Comparison of ENCODE assay signal across 1 cellular context in the genomic region with DNA sequence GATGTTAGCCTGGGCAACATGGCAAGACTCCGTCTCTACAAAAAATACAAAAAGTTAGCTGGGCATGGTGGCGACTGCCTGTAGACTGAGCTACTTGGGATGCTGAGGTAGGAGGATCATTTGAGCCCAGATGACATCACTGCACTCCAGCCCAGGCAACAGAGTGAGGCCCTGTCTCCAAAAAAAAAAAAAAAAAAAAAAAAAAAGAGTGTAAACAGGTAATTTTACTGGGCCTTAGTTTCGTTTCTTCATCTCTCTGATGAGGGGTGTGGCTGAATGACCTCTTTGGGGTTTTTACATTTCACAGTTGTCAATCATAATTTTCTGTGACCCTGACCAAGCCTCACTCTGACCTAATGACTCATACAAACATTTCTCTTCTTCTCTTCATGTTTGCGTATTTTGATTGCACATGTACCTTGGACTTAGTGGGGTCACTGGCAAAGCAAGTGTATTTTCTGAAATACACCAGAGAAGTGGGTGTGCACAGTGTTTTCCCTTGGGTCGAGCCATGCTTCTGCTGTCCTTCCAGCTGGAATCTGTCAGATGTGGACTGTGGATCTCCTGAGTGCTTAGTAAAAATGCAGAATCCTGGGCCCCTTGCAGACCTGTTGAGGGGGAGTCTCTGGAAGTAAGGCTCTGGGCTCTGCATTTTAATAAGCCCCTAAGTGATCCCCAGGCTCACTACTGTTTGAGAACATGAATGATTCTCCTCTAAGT.
TF ChIP-seq lines count a peak whose summit lies in the region.

No MANE protein-coding gene starts in this region.

TF ChIP-seq in HepG2, 621 proteins besides CTCF, POLR2A, EP300 and RAD21 (continued from another document and continues in another):
- TF ChIP-seq, protein P1, sequence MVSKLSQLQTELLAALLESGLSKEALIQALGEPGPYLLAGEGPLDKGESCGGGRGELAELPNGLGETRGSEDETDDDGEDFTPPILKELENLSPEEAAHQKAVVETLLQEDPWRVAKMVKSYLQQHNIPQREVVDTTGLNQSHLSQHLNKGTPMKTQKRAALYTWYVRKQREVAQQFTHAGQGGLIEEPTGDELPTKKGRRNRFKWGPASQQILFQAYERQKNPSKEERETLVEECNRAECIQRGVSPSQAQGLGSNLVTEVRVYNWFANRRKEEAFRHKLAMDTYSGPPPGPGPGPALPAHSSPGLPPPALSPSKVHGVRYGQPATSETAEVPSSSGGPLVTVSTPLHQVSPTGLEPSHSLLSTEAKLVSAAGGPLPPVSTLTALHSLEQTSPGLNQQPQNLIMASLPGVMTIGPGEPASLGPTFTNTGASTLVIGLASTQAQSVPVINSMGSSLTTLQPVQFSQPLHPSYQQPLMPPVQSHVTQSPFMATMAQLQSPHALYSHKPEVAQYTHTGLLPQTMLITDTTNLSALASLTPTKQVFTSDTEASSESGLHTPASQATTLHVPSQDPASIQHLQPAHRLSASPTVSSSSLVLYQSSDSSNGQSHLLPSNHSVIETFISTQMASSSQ (IDR thresholded peaks at IDR 0.05; ENCODE audit: low read depth), result peak; percentile 39; the same call in 1 of the 2 replicates
- TF ChIP-seq, protein P1 (CRISPR knock-in tag; IDR thresholded peaks at IDR 0.05; ENCODE audit: borderline replicate concordance), result peak; percentile 69; the same call in 1 of the 2 replicates
- TF ChIP-seq ZSCAN30 (CRISPR knock-in tag; IDR thresholded peaks at IDR 0.05), result 0 out of 2 replicates have a peak, but pooled peaks have one; percentile 64
- TF ChIP-seq ZNF550 (CRISPR knock-in tag; IDR thresholded peaks at IDR 0.05; ENCODE audit: borderline replicate concordance), result no peak
- TF ChIP-seq, protein P2, sequence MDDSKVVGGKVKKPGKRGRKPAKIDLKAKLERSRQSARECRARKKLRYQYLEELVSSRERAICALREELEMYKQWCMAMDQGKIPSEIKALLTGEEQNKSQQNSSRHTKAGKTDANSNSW (CRISPR knock-in tag; IDR thresholded peaks at IDR 0.05; ENCODE audit: borderline replicate concordance), result no peak
- TF ChIP-seq SP4 (CRISPR knock-in tag; IDR thresholded peaks at IDR 0.05), result no peak
- TF ChIP-seq, protein P3, sequence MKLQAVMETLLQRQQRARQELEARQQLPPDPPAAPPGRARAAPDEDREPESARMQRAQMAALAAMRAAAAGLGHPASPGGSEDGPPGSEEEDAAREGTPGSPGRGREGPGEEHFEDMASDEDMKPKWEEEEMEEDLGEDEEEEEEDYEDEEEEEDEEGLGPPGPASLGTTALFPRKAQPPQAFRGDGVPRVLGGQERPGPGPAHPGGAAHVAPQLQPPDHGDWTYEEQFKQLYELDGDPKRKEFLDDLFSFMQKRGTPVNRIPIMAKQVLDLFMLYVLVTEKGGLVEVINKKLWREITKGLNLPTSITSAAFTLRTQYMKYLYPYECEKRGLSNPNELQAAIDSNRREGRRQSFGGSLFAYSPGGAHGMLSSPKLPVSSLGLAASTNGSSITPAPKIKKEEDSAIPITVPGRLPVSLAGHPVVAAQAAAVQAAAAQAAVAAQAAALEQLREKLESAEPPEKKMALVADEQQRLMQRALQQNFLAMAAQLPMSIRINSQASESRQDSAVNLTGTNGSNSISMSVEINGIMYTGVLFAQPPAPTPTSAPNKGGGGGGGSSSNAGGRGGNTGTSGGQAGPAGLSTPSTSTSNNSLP (IDR thresholded peaks at IDR 0.05; ENCODE audit: low read depth, low read length), result peak; percentile 82
- TF ChIP-seq, protein P4, sequence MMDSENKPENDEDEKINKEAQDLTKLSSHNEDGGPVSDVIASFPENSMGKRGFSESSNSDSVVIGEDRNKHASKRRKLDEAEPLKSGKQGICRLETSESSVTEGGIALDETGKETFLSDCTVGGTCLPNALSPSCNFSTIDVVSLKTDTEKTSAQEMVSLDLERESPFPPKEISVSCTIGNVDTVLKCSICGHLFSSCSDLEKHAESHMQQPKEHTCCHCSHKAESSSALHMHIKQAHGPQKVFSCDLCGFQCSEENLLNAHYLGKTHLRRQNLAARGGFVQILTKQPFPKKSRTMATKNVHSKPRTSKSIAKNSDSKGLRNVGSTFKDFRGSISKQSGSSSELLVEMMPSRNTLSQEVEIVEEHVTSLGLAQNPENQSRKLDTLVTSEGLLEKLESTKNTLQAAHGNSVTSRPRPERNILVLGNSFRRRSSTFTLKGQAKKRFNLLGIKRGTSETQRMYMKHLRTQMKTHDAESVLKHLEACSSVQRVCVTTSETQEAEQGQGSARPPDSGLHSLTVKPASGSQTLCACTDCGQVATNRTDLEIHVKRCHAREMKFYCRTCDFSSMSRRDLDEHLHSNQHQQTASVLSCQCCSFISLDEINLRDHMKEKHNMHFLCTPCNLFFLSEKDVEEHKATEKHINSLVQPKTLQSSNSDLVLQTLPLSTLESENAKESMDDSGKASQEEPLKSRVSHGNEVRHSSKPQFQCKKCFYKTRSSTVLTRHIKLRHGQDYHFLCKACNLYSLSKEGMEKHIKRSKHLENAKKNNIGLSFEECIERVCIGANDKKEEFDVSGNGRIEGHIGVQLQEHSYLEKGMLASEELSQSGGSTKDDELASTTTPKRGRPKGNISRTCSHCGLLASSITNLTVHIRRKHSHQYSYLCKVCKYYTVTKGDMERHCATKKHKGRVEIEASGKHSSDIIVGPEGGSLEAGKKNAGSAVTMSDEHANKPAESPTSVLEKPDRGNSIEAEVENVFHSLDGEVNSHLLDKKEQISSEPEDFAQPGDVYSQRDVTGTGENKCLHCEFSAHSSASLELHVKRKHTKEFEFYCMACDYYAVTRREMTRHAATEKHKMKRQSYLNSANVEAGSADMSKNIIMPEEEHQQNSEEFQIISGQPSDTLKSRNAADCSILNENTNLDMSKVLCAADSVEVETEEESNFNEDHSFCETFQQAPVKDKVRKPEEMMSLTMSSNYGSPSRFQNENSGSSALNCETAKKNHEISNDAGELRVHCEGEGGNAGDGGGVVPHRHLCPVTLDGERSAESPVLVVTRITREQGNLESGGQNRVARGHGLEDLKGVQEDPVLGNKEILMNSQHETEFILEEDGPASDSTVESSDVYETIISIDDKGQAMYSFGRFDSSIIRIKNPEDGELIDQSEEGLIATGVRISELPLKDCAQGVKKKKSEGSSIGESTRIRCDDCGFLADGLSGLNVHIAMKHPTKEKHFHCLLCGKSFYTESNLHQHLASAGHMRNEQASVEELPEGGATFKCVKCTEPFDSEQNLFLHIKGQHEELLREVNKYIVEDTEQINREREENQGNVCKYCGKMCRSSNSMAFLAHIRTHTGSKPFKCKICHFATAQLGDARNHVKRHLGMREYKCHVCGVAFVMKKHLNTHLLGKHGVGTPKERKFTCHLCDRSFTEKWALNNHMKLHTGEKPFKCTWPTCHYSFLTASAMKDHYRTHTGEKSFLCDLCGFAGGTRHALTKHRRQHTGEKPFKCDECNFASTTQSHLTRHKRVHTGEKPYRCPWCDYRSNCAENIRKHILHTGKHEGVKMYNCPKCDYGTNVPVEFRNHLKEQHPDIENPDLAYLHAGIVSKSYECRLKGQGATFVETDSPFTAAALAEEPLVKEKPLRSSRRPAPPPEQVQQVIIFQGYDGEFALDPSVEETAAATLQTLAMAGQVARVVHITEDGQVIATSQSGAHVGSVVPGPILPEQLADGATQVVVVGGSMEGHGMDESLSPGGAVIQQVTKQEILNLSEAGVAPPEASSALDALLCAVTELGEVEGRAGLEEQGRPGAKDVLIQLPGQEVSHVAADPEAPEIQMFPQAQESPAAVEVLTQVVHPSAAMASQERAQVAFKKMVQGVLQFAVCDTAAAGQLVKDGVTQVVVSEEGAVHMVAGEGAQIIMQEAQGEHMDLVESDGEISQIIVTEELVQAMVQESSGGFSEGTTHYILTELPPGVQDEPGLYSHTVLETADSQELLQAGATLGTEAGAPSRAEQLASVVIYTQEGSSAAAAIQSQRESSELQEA (CRISPR knock-in tag; IDR thresholded peaks at IDR 0.05; ENCODE audit: not compliant biosample characterization), result no peak
- TF ChIP-seq ZNF136 (CRISPR knock-in tag; IDR thresholded peaks at IDR 0.05; ENCODE audit: low read depth), result 0 out of 2 replicates have a peak, but pooled peaks have one; percentile 29
- no peak for TF ChIP-seq ZNF879 (CRISPR knock-in tag; IDR thresholded peaks at IDR 0.05)
- TF ChIP-seq, protein P5, sequence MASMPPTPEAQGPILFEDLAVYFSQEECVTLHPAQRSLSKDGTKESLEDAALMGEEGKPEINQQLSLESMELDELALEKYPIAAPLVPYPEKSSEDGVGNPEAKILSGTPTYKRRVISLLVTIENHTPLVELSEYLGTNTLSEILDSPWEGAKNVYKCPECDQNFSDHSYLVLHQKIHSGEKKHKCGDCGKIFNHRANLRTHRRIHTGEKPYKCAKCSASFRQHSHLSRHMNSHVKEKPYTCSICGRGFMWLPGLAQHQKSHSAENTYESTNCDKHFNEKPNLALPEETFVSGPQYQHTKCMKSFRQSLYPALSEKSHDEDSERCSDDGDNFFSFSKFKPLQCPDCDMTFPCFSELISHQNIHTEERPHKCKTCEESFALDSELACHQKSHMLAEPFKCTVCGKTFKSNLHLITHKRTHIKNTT (CRISPR knock-in tag; IDR thresholded peaks at IDR 0.05), result no peak
- no peak for TF ChIP-seq ZNF30 (CRISPR knock-in tag; IDR thresholded peaks at IDR 0.05)
- TF ChIP-seq, protein P6, sequence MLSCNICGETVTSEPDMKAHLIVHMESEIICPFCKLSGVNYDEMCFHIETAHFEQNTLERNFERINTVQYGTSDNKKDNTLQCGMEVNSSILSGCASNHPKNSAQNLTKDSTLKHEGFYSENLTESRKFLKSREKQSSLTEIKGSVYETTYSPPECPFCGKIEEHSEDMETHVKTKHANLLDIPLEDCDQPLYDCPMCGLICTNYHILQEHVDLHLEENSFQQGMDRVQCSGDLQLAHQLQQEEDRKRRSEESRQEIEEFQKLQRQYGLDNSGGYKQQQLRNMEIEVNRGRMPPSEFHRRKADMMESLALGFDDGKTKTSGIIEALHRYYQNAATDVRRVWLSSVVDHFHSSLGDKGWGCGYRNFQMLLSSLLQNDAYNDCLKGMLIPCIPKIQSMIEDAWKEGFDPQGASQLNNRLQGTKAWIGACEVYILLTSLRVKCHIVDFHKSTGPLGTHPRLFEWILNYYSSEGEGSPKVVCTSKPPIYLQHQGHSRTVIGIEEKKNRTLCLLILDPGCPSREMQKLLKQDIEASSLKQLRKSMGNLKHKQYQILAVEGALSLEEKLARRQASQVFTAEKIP (CRISPR knock-in tag; IDR thresholded peaks at IDR 0.05; ENCODE audit: borderline replicate concordance), result no peak
- TF ChIP-seq RFXANK (CRISPR knock-in tag; IDR thresholded peaks at IDR 0.05), result no peak
- TF ChIP-seq KDM4B (CRISPR knock-in tag; IDR thresholded peaks at IDR 0.05), result 0 out of 2 replicates have a peak, but pooled peaks have one; percentile 50
- TF ChIP-seq, protein P7, sequence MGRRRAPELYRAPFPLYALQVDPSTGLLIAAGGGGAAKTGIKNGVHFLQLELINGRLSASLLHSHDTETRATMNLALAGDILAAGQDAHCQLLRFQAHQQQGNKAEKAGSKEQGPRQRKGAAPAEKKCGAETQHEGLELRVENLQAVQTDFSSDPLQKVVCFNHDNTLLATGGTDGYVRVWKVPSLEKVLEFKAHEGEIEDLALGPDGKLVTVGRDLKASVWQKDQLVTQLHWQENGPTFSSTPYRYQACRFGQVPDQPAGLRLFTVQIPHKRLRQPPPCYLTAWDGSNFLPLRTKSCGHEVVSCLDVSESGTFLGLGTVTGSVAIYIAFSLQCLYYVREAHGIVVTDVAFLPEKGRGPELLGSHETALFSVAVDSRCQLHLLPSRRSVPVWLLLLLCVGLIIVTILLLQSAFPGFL (CRISPR knock-in tag; IDR thresholded peaks at IDR 0.05), result no peak
- TF ChIP-seq, protein P8, sequence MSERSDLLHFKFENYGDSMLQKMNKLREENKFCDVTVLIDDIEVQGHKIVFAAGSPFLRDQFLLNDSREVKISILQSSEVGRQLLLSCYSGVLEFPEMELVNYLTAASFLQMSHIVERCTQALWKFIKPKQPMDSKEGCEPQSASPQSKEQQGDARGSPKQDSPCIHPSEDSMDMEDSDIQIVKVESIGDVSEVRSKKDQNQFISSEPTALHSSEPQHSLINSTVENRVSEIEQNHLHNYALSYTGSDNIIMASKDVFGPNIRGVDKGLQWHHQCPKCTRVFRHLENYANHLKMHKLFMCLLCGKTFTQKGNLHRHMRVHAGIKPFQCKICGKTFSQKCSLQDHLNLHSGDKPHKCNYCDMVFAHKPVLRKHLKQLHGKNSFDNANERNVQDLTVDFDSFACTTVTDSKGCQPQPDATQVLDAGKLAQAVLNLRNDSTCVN (CRISPR knock-in tag; IDR thresholded peaks at IDR 0.05; ENCODE audit: borderline replicate concordance), result no peak
- peak; percentile 82; the same call in 1 of the 2 replicates for TF ChIP-seq PPARG (CRISPR knock-in tag; conservative IDR thresholded peaks at IDR 0.05)
- TF ChIP-seq SALL2 (CRISPR knock-in tag; IDR thresholded peaks at IDR 0.05), result peak; percentile 89; the same call in 1 of the 2 replicates
- no peak for TF ChIP-seq ETV6 (CRISPR knock-in tag; conservative IDR thresholded peaks at IDR 0.05)
- TF ChIP-seq ZSCAN9 (CRISPR knock-in tag; IDR thresholded peaks at IDR 0.05; ENCODE audit: borderline replicate concordance), result peak; percentile 35; the same call in 1 of the 2 replicates
- TF ChIP-seq ATM (IDR thresholded peaks at IDR 0.05; ENCODE audit: borderline replicate concordance), result no peak
- TF ChIP-seq ZNF337 (CRISPR knock-in tag; IDR thresholded peaks at IDR 0.05; ENCODE audit: borderline replicate concordance, low read depth), result no peak
- TF ChIP-seq ATF7-NPFF (CRISPR knock-in tag; IDR thresholded peaks at IDR 0.05; ENCODE audit: low read depth), result no peak
- no peak for TF ChIP-seq HNRNPK (IDR thresholded peaks at IDR 0.05; ENCODE audit: low read depth, low read length, poor library complexity, severe bottlenecking)
- no peak for TF ChIP-seq HNRNPL (IDR thresholded peaks at IDR 0.05; ENCODE audit: low read depth, low read length)
- TF ChIP-seq, protein P9, sequence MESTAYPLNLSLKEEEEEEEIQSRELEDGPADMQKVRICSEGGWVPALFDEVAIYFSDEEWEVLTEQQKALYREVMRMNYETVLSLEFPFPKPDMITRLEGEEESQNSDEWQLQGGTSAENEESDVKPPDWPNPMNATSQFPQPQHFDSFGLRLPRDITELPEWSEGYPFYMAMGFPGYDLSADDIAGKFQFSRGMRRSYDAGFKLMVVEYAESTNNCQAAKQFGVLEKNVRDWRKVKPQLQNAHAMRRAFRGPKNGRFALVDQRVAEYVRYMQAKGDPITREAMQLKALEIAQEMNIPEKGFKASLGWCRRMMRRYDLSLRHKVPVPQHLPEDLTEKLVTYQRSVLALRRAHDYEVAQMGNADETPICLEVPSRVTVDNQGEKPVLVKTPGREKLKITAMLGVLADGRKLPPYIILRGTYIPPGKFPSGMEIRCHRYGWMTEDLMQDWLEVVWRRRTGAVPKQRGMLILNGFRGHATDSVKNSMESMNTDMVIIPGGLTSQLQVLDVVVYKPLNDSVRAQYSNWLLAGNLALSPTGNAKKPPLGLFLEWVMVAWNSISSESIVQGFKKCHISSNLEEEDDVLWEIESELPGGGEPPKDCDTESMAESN (CRISPR knock-in tag; conservative IDR thresholded peaks at IDR 0.05), result peak; percentile 54; the same call in 1 of the 2 replicates
- no peak for TF ChIP-seq ZFYVE20 (CRISPR knock-in tag; IDR thresholded peaks at IDR 0.05; ENCODE audit: borderline replicate concordance, low read depth)
- no peak for TF ChIP-seq MATR3 (CRISPR knock-in tag; IDR thresholded peaks at IDR 0.05)
- TF ChIP-seq ZNF678 (CRISPR knock-in tag; IDR thresholded peaks at IDR 0.05), result no peak
